In the genomic region with DNA sequence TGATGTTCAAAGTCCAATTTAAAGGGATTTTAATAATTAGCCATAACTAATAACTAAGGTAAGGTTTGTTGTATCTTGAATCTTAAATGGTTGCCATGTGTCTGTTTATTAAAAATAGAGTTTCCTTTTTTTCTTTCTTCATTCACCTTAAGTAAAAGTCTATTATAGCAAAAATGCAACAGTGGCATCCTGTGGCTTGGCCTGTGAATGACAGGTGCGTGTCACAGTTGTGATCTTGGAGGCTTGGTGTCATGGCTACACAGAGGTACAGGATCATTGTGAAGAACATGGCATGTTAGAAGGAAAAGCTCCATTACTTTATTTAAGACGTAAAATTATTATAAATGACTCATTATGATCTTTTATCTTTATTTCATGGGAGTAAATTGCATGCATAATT, we compare ENCODE assay signal across 7 cellular contexts.
DNase-seq lines count a peak whose midpoint lies in the region; ATAC-seq and TF ChIP-seq lines count a peak whose summit lies in the region.

No MANE protein-coding gene starts in this region.

- H3K9ac ChIP-seq in Karpas-422 (ENCODE audit: low read length) = no peak overlapping the region

- H2AFZ ChIP-seq in Karpas-422 (ENCODE audit: low read length) = no peak overlapping the region

- H3K27me3 ChIP-seq in Karpas-422 (ENCODE audit: low read length) = no peaks in the 10 kb centered on the region

- no peaks in the 10 kb centered on the region for H3K4me1 ChIP-seq in Karpas-422 (ENCODE audit: low read length)

- H3K4me3 ChIP-seq in GM12865 (ENCODE audit: low read depth, low read length) (no peak overlapping the region), Karpas-422 (ENCODE audit: low read length) (no peak overlapping the region), epithelial cell of proximal tubule (ENCODE audit: low read depth, low read length) (no peak overlapping the region), foreskin fibroblast (ENCODE audit: low read depth in 1 of 2, low read length in 2 of 2) (no peak overlapping the region)

- ATAC-seq in GM19452 (IDR thresholded peaks at IDR 0.05; ENCODE audit: unreplicated experiment) = peak; percentile 51

- no peaks in the 10 kb centered on the region for H3K9me2 ChIP-seq in Karpas-422 (replicated peaks; ENCODE audit: insufficient read depth, low read length)

- no peak overlapping the region for H3K27ac ChIP-seq in Karpas-422 (ENCODE audit: low read length)

- no peaks in the 10 kb centered on the region for H3K36me3 ChIP-seq in Karpas-422 (ENCODE audit: insufficient read depth, low read length)

- no peaks in the 10 kb centered on the region for H3K9me3 ChIP-seq in Karpas-422 (ENCODE audit: low read length)

- DNase-seq in GM12865 (ENCODE audit: low read depth) (peak; percentile 76), Karpas-422 (peak; percentile 45), epithelial cell of proximal tubule (ENCODE audit: low read depth) (no peak), HCEC 1CT (no peak), NCI-H2081 treated with DMSO at 0.1 percent for 48 hours (lab: John Stamatoyannopoulos, UW) (no peak), foreskin fibroblast (no peak)

- TF ChIP-seq CTCF in GM12865 (IDR thresholded peaks at IDR 0.05; ENCODE audit: insufficient read depth, low read depth, low read length, missing control alignments) = peak; percentile 54
- TF ChIP-seq CTCF in epithelial cell of proximal tubule (conservative IDR thresholded peaks at IDR 0.05; ENCODE audit: low read depth, low read length) = peak; percentile 37
- no peak for TF ChIP-seq CTCF in foreskin fibroblast (IDR thresholded peaks at IDR 0.05; ENCODE audit: low read depth, low read length)

- no peak overlapping the region for H3K4me2 ChIP-seq in Karpas-422 (ENCODE audit: low read depth, low read length, poor library complexity, severe bottlenecking)

- no peaks in the 10 kb centered on the region for H4K20me1 ChIP-seq in Karpas-422 (ENCODE audit: insufficient read depth, low read depth, low read length)

- no peaks in the 10 kb centered on the region for H3K79me2 ChIP-seq in Karpas-422 (ENCODE audit: low read length)

Comparison
In these comparisons a context has a peak if more than half of its experiments do, and no peak if none do; other contexts are left out.
1. DNase-seq: peak in GM12865 (single experiment) and Karpas-422 (single experiment); none in epithelial cell of proximal tubule (single experiment), HCEC 1CT (single experiment), NCI-H2081 treated with DMSO at 0.1 percent for 48 hours (single experiment) and foreskin fibroblast (0 of 2).